10 cellular contexts compared by ENCODE assay signal in genomic region chr14:100842799-100843198, GRCh38. TPM values are rescaled to one million over a fixed set of nuclear protein-coding genes. Genes with fewer than 3 reads are reported as not detected.
A peak's percentile ranks its signal among the peaks of the same experiment; 100 is the strongest.
DNase-seq lines count a peak whose midpoint lies in the region; TF ChIP-seq lines count a peak whose summit lies in the region.
"Had no signal": no experiment of that assay in that cellular context is flagged by ENCODE, and none has a peak within 500 bp of the region (broad histone marks: within the 10 kb centered on the region; RNA-seq: fewer than 3 reads in every experiment).

No MANE protein-coding gene starts in this region.

- CTCF ChIA-PET in OCI-LY7 (lab: Charles Lee; ENCODE audit: unreplicated experiment): no interaction called here

- H4K20me1 ChIP-seq in OCI-LY7 (ENCODE audit: insufficient read depth, low read length) (no peaks in the 10 kb centered on the region), Karpas-422 (ENCODE audit: insufficient read depth, low read depth, low read length) (no peaks in the 10 kb centered on the region)

- H3K4me3 ChIP-seq in OCI-LY7 (ENCODE audit: low read depth, low read length, poor library complexity, severe bottlenecking) (no peak overlapping the region), transverse colon (no peak overlapping the region), Karpas-422 (ENCODE audit: low read length) (no peak overlapping the region)
- H3K4me3 ChIP-seq: heart right ventricle had no signal

- no peaks in the 10 kb centered on the region for H3K36me3 ChIP-seq in OCI-LY7 (ENCODE audit: insufficient read depth, low read length)
- H3K36me3 ChIP-seq in transverse colon: no peaks in the 10 kb centered on the region
- H3K36me3 ChIP-seq in Karpas-422 (ENCODE audit: insufficient read depth, low read length): no peaks in the 10 kb centered on the region
- H3K36me3 ChIP-seq: heart right ventricle had no signal

- TF ChIP-seq POLR2A in transverse colon (IDR thresholded peaks at IDR 0.05): no peak

- H3K4me1 ChIP-seq in OCI-LY7 (ENCODE audit: insufficient read depth, low read length, poor library complexity, severe bottlenecking): no peaks in the 10 kb centered on the region
- peaks cover 0 to 5% (median 0%) of the 10 kb centered on the region in 4 donors for H3K4me1 ChIP-seq in transverse colon
- H3K4me1 ChIP-seq in Karpas-422 (ENCODE audit: low read length): no peaks in the 10 kb centered on the region

- 71% methylated on average over 8 of the region's 8 CpGs; no CpG with 5 or more reads in 1 of the 2 donors for WGBS in transverse colon (ENCODE audit: low coverage in 1 of 2), 2 donors

- H3K4me2 ChIP-seq in OCI-LY7 (ENCODE audit: low read length) (no peak overlapping the region), Karpas-422 (ENCODE audit: low read depth, low read length, poor library complexity, severe bottlenecking) (no peak overlapping the region)

- no peak for TF ChIP-seq EP300 in transverse colon (IDR thresholded peaks at IDR 0.05; ENCODE audit: low read depth)

- in situ Hi-C loops in G401 (cut with HindIII; ENCODE audit: low sequenced_read_pairs): no loop called here
- in situ Hi-C loops in transverse colon (cut with MboI; ENCODE audit: low pct_ligation_motif_present in 1 of 4, low pct_unique_long_range_greater_than_20kb in 1 of 4, low sequenced_read_pairs in 3 of 4): loop anchor here in 2 of 4 donors (25.0 kb wide), 1 partner anchor 795 kb away; no protein-coding TSS in a partner anchor

- intact Hi-C loops in OCI-LY7 (cut with micrococcal nuclease; ENCODE audit: unreplicated experiment) (no loop called here), transverse colon (cut with DNase I; ENCODE audit: low total_unique reads) (no loop called here)

- no peaks in the 10 kb centered on the region for H3K27me3 ChIP-seq in transverse colon
- H3K27me3 ChIP-seq in Karpas-422 (ENCODE audit: low read length): no peaks in the 10 kb centered on the region

- POLR2A ChIA-PET in OCI-LY7 (lab: Charles Lee): interaction anchor here (0.6 kb wide), 1 partner anchor 247 kb away, joined by 3 read pairs; no protein-coding TSS in a partner anchor

- DNase-seq in G401 (ENCODE audit: low spot score): peak; percentile 50
- no peak for DNase-seq in OCI-LY7 (ENCODE audit: low spot score)
- peak; percentile 54 for DNase-seq in fibroblast of the conjunctiva (ENCODE audit: low read depth)
- peak; percentile 8 for DNase-seq in pons (ENCODE audit: low spot score)
- no peak for DNase-seq in activated effector memory CD4-positive, alpha-beta T cell treated with anti-CD3 and anti-CD28 coated beads, Interleukin-2, amount 50 U/mL, for 16 hours
- no peak for DNase-seq in transverse colon
- DNase-seq in Karpas-422: no peak
- DNase-seq in activated CD4-positive, alpha-beta T cell treated with anti-CD3 and anti-CD28 coated beads for 4 hours: no peak
- DNase-seq: GF-D8, heart right ventricle had no signal

- no peaks in the 10 kb centered on the region for H3K79me2 ChIP-seq in OCI-LY7 (ENCODE audit: insufficient read depth, low read depth, low read length)
- H3K79me2 ChIP-seq in Karpas-422 (ENCODE audit: low read length): no peaks in the 10 kb centered on the region

- no peak overlapping the region for H3K27ac ChIP-seq in OCI-LY7 (ENCODE audit: low read depth, low read length, poor library complexity, severe bottlenecking)
- H3K27ac ChIP-seq in transverse colon: peak overlapping the region in 1 of 4 donors; percentile 19
- H3K27ac ChIP-seq in Karpas-422 (ENCODE audit: low read length): no peak overlapping the region

- BruUV-seq in OCI-LY7 (replicated peaks; lab: Mats Ljungman, UMichigan): no TSS peak

- peak overlapping the region; percentile 45; the same call in 1 of the 2 replicates for H2AFZ ChIP-seq in OCI-LY7 (ENCODE audit: low read length)
- H2AFZ ChIP-seq in Karpas-422 (ENCODE audit: low read length): no peak overlapping the region

- H3K9me2 ChIP-seq in OCI-LY7 (ENCODE audit: insufficient read depth, low read length) (no peaks in the 10 kb centered on the region), Karpas-422 (replicated peaks; ENCODE audit: insufficient read depth, low read length) (no peaks in the 10 kb centered on the region)

- no peaks in the 10 kb centered on the region for H3K9me3 ChIP-seq in OCI-LY7 (ENCODE audit: low read length)
- H3K9me3 ChIP-seq in transverse colon: no peaks in the 10 kb centered on the region
- no peaks in the 10 kb centered on the region for H3K9me3 ChIP-seq in Karpas-422 (ENCODE audit: low read length)
- H3K9me3 ChIP-seq: heart right ventricle had no signal

- no peak for TF ChIP-seq CTCF in OCI-LY7 (conservative IDR thresholded peaks at IDR 0.05; ENCODE audit: low read length)
- no peak for TF ChIP-seq CTCF in transverse colon (IDR thresholded peaks at IDR 0.05)

- no peak overlapping the region for H3K9ac ChIP-seq in Karpas-422 (ENCODE audit: low read length)

RNA-seq across cellular contexts. Expression of gene MEG3, which starts 16.9 kb away (rescaled TPM):
- 3.4 TPM in 1 of 2 replicates, not detected in the other for total RNA-seq in G401 (2014; rRNA removed; shearing (Covaris generic))
- total RNA-seq in OCI-LY7 (2014; rRNA removed; shearing (Covaris generic)): not detected in 2 replicates
- total RNA-seq in OCI-LY7 (2022) (not detected in 2 replicates), transverse colon (100 to 1,000 TPM in 1 of 4 donors, 10 to 100 TPM in 3; 10.6 to 156 (median 40.1) TPM)
- total RNA-seq in Karpas-422 (2014; rRNA removed; shearing (Covaris generic); ENCODE audit: low replicate concordance): not detected in 2 replicates

Comparison
In these comparisons a context has a peak if more than half of its experiments do, and no peak if none do; other contexts are left out.
1. DNase-seq: peak in G401 (single experiment), fibroblast of the conjunctiva (single experiment) and pons (single experiment); none in OCI-LY7 (single experiment), activated effector memory CD4-positive, alpha-beta T cell treated with anti-CD3 and anti-CD28 coated beads, Interleukin-2, amount 50 U/mL, for 16 hours (single experiment), transverse colon (single experiment), Karpas-422 (single experiment) and activated CD4-positive, alpha-beta T cell treated with anti-CD3 and anti-CD28 coated beads for 4 hours (0 of 2).